20 cellular contexts compared by ENCODE assay signal in the genomic region with DNA sequence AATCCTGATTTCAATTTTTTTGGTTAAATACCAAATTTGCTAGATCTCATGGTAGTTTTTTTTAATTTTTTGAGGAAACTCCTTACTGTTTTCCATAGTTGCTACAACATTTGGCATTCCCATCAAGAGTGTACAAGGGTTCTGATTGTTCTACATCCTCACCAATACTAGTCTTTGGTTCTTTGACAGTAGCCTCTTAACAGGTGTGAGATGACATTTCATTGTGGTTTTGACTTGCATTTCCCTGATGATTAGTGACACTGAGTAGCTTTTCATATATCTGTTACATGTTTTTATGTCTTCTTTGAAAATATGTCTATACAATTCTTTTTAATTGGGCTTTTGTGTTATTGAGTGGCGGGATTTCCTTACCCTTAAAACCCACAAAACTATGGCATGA. TPM values are rescaled to one million over a fixed set of nuclear protein-coding genes. Genes with fewer than 3 reads are reported as not detected.
DNase-seq lines count a peak whose midpoint lies in the region; ATAC-seq and TF ChIP-seq lines count a peak whose summit lies in the region.
"Had no signal": no experiment of that assay in that cellular context is flagged by ENCODE, and none has a peak within 500 bp of the region (broad histone marks: within the 10 kb centered on the region; RNA-seq: fewer than 3 reads in every experiment).

No MANE protein-coding gene starts in this region.

- H3K4me3 Mint-ChIP-seq in osteocyte (ENCODE audit: unreplicated experiment), result no peak overlapping the region
- H3K4me3 Mint-ChIP-seq: IgD-negative memory B cell, immature natural killer cell had no signal

- TF ChIP-seq CTCF in osteocyte (IDR thresholded peaks at IDR 0.05), result no peak

- peak; percentile 78 for ATAC-seq in GM18498 (IDR thresholded peaks at IDR 0.05; ENCODE audit: unreplicated experiment)
- ATAC-seq in GM19043 (IDR thresholded peaks at IDR 0.05; ENCODE audit: low read depth, unreplicated experiment), result peak; percentile 53
- peak; percentile 69 for ATAC-seq in HG02588 (IDR thresholded peaks at IDR 0.05; ENCODE audit: unreplicated experiment)
- peak; percentile 81 for ATAC-seq in HG03432 (IDR thresholded peaks at IDR 0.05; ENCODE audit: unreplicated experiment)
- no peak for ATAC-seq in GM19455 (IDR thresholded peaks at IDR 0.05; ENCODE audit: unreplicated experiment)
- ATAC-seq: A549 had no signal

- H3K27me3 Mint-ChIP-seq in osteocyte (ENCODE audit: unreplicated experiment), result no peaks in the 10 kb centered on the region

- no peaks in the 10 kb centered on the region for H3K36me3 Mint-ChIP-seq in osteocyte (ENCODE audit: unreplicated experiment)
- H3K36me3 Mint-ChIP-seq: IgD-negative memory B cell, immature natural killer cell had no signal

- H3K9me3 Mint-ChIP-seq in osteocyte (ENCODE audit: unreplicated experiment), result no peaks in the 10 kb centered on the region
- H3K9me3 Mint-ChIP-seq: IgD-negative memory B cell, immature natural killer cell had no signal

- no peak for DNase-seq in activated T-cell treated with anti-CD3 and anti-CD28 coated beads, Interleukin-2, amount 50 U/mL, for 48 hours
- DNase-seq in osteocyte (ENCODE audit: extremely low spot score, unreplicated experiment), result no peak
- DNase-seq in glomerular visceral epithelial cell (ENCODE audit: extremely low spot score), result no peak
- DNase-seq: activated effector memory CD4-positive, alpha-beta T cell treated with Interleukin-2 at 50 U/mL for 16 hours; adrenal gland; central memory CD4-positive, alpha-beta T cell; effector CD4-positive, alpha-beta T cell; head of caudate nucleus; immature natural killer cell; MV-4-11; NCI-H2029; NCI-H526; stimulated activated CD4-positive, alpha-beta T cell treated with anti-CD3 and anti-CD28 coated beads, Interleukin-1b, Interleukin-23, amount 100 ng/mL, for 48 hours had no signal

- H3K4me1 Mint-ChIP-seq in osteocyte (ENCODE audit: unreplicated experiment), result no peaks in the 10 kb centered on the region
- H3K4me1 Mint-ChIP-seq: IgD-negative memory B cell, immature natural killer cell had no signal

- no peak overlapping the region for H3K27ac Mint-ChIP-seq in osteocyte (ENCODE audit: unreplicated experiment)
- H3K27ac Mint-ChIP-seq: immature natural killer cell had no signal

RNA-seq across cellular contexts. Expression of gene RGS13, which starts 20.9 kb away (rescaled TPM):
- total RNA-seq in osteocyte, result not detected in 2 replicates

RNA-seq across cellular contexts. Expression of gene RGS1, which starts 39.5 kb away (rescaled TPM):
- not detected in 2 replicates for total RNA-seq in osteocyte
